Comparison of ENCODE assay signal across 20 cellular contexts in the genomic region with DNA sequence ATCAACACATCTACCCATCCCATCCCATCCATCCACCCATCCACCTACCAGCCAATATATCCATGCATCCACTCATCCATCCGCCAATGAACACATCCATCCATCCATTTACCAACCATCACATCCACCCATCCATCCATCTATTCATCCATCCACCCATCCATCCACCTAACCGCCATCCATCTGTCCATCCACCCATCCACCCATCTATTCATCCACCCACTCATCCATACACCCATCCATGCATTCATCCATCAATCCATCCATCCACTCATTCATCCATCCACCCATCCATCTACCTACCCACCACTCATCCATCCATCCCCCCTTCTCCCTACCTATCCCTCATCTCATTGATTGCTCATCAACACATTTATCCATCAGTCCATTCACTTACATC. TPM values are rescaled to one million over a fixed set of nuclear protein-coding genes. Genes with fewer than 3 reads are reported as not detected.
DNase-seq lines count a peak whose midpoint lies in the region; ATAC-seq, FAIRE-seq and TF ChIP-seq lines count a peak whose summit lies in the region.
"Had no signal": no experiment of that assay in that cellular context is flagged by ENCODE, and none has a peak within 500 bp of the region (broad histone marks: within the 10 kb centered on the region; RNA-seq: fewer than 3 reads in every experiment).

No MANE protein-coding gene starts in this region.

- no peak overlapping the region for H2AK5ac ChIP-seq in H1 (ENCODE audit: low read depth, low read length)

- POLR2A ChIA-PET in H1 (lab: Charles Lee; ENCODE audit: partially characterized antibody) = no interaction called here

- no peak overlapping the region for H3K4ac ChIP-seq in H1 (replicated peaks; ENCODE audit: insufficient read length, low read depth, low read length)

- H3K4me3 ChIP-seq in H1 (ENCODE audit: extremely low read depth in 1 of 4, insufficient read depth in 2 of 4, low read depth in 3 of 4, low read length in 4 of 4) = no peak overlapping the region
- no peak overlapping the region for H3K4me3 ChIP-seq in HAP-1
- H3K4me3 ChIP-seq: GM12878 had no signal

- H2BK20ac ChIP-seq in H1 (ENCODE audit: low read length) = no peak overlapping the region

- H3K36me3 Mint-ChIP-seq in stimulated activated naive CD8-positive, alpha-beta T cell treated with anti-CD3 and anti-CD28 coated beads, Interleukin-15, Interleukin-2, amounts not matched to agents 100 ng/mL and 50 ng/mL, for 24 hours (ENCODE audit: low read depth) = no peaks in the 10 kb centered on the region
- no peaks in the 10 kb centered on the region for H3K36me3 Mint-ChIP-seq in progenitor cell of endocrine pancreas (ENCODE audit: insufficient read depth)
- H3K36me3 Mint-ChIP-seq: CD8-positive, alpha-beta T cell had no signal

- no peak for TF ChIP-seq POLR2A in H1 (IDR thresholded peaks at IDR 0.05; ENCODE audit: control extremely low read depth in 1 of 2, low read depth in 2 of 2, low read length in 2 of 2)

- no peak overlapping the region for H3K9ac ChIP-seq in H1 (replicated peaks in 1 of 4; ENCODE audit: extremely low read depth in 1 of 4, low read depth in 3 of 4, low read length in 3 of 4)

- H4K8ac ChIP-seq in H1 (ENCODE audit: extremely low read depth, insufficient read depth, low read length) = no peak overlapping the region

- 81% methylated on average over 2 of the region's 2 CpGs; no CpG with 5 or more reads in 1 of the 2 experiments for WGBS in H1 (ENCODE audit: extremely low coverage in 1 of 2, insufficient coverage in 1 of 2, insufficient read length in 1 of 2, insufficient replicate concordance in 2 of 2, low coverage in 1 of 2, low lambda C conversion rate in 2 of 2, missing lambda C conversion rate in 1 of 2), 2 experiments

- H3K27me3 Mint-ChIP-seq in stimulated activated naive CD8-positive, alpha-beta T cell treated with anti-CD3 and anti-CD28 coated beads, Interleukin-15, Interleukin-2, amounts not matched to agents 100 ng/mL and 50 ng/mL, for 24 hours = no peaks in the 10 kb centered on the region
- peaks cover 20% of the 10 kb centered on the region for H3K27me3 Mint-ChIP-seq in stimulated activated naive CD8-positive, alpha-beta T cell treated with anti-CD3 and anti-CD28 coated beads, Interleukin-15, amount 100 ng/mL, for 72 hours
- peaks cover 4% of the 10 kb centered on the region for H3K27me3 Mint-ChIP-seq in progenitor cell of endocrine pancreas

- no peak overlapping the region for H3K27ac ChIP-seq in H1 (ENCODE audit: low read depth, low read length)

- no peaks in the 10 kb centered on the region for H3K79me1 ChIP-seq in H1 (ENCODE audit: low read depth, low read length)

- 0 out of 2 replicates have a peak overlapping the region, but pooled peaks have one; percentile 32 for H2BK15ac ChIP-seq in H1 (ENCODE audit: low read length)

- TF ChIP-seq CTCF in H1 (IDR thresholded peaks at IDR 0.05; ENCODE audit: control extremely low read depth in 1 of 3, insufficient read depth in 1 of 3, low read depth in 1 of 3, low read length in 3 of 3) (no peak), progenitor cell of endocrine pancreas (IDR thresholded peaks at IDR 0.05; ENCODE audit: unreplicated experiment) (no peak)

- H3K56ac ChIP-seq in H1 (replicated peaks; ENCODE audit: insufficient read length, low read depth, low read length) = peak overlapping the region; percentile 5

- H3K27me3 ChIP-seq in H1 (replicated peaks in 1 of 4; ENCODE audit: control insufficient read depth in 3 of 4, extremely low read depth in 1 of 4, insufficient read depth in 3 of 4, low read length in 3 of 4) (no peaks in the 10 kb centered on the region), HAP-1 (ENCODE audit: low read depth) (no peaks in the 10 kb centered on the region)

- DNase-seq in stimulated activated naive CD8-positive, alpha-beta T cell treated with anti-CD3 and anti-CD28 coated beads, Interleukin-15, amount 100 ng/mL, for 72 hours = no peak
- DNase-seq in HTR-8/SVneo (ENCODE audit: insufficient read length, low spot score) (no peak), H1 (ENCODE audit: low read depth in 1 of 2, low spot score in 2 of 2) (no peak), HAP-1 (ENCODE audit: low spot score in 2 of 2) (no peak), AG08396 (ENCODE audit: low spot score) (no peak), progenitor cell of endocrine pancreas (ENCODE audit: low spot score, unreplicated experiment) (no peak)
- DNase-seq: ACHN; AML-193; Calu3; CD8-positive, alpha-beta T cell; DMS53; DND-41; EL; HCEC 1CT; HFFc6; Karpas-422; KBM-7 had no signal

- H3K4me1 Mint-ChIP-seq in stimulated activated naive CD8-positive, alpha-beta T cell treated with anti-CD3 and anti-CD28 coated beads, Interleukin-15, Interleukin-2, amounts not matched to agents 100 ng/mL and 50 ng/mL, for 24 hours (ENCODE audit: low read depth) = peaks cover 46% of the 10 kb centered on the region
- H3K4me1 Mint-ChIP-seq in stimulated activated naive CD8-positive, alpha-beta T cell treated with anti-CD3 and anti-CD28 coated beads, Interleukin-15, amount 100 ng/mL, for 72 hours = peaks cover 34% of the 10 kb centered on the region
- H3K4me1 Mint-ChIP-seq in progenitor cell of endocrine pancreas (ENCODE audit: low read depth) = no peaks in the 10 kb centered on the region

- H2AFZ ChIP-seq in H1 (ENCODE audit: low read length) = no peak overlapping the region

- H3K14ac ChIP-seq in H1 (ENCODE audit: insufficient read length) = no peak overlapping the region

- H3K23ac ChIP-seq in H1 (ENCODE audit: insufficient read length) = no peak overlapping the region

- H4K5ac ChIP-seq in H1 (ENCODE audit: insufficient read length, low read depth, low read length) = no peak overlapping the region

- in situ Hi-C loops in HAP-1 (cut with MboI; ENCODE audit: low sequenced_read_pairs) = no loop called here

- H4K91ac ChIP-seq in H1 (replicated peaks; ENCODE audit: insufficient read length, low read length) = no peak overlapping the region

- peak overlapping the region; percentile 3 for H3K27ac Mint-ChIP-seq in stimulated activated naive CD8-positive, alpha-beta T cell treated with anti-CD3 and anti-CD28 coated beads, Interleukin-15, Interleukin-2, amounts not matched to agents 100 ng/mL and 50 ng/mL, for 24 hours
- H3K27ac Mint-ChIP-seq in stimulated activated naive CD8-positive, alpha-beta T cell treated with anti-CD3 and anti-CD28 coated beads, Interleukin-15, amount 100 ng/mL, for 72 hours = no peak overlapping the region
- no peak overlapping the region for H3K27ac Mint-ChIP-seq in progenitor cell of endocrine pancreas
- H3K27ac Mint-ChIP-seq: CD8-positive, alpha-beta T cell; HFFc6 had no signal

- H3K23me2 ChIP-seq in H1 (ENCODE audit: low read depth, low read length) = peaks cover 9% of the 10 kb centered on the region; the same call in 1 of the 2 replicates

- H3K9me3 ChIP-seq in H1 (ENCODE audit: insufficient read depth in 2 of 2, low read depth in 1 of 2, low read length in 1 of 2) (peaks cover 0 to 4% of the 10 kb centered on the region in 2 experiments; a peak in 1 of 4 replicates), HAP-1 (no peaks in the 10 kb centered on the region)

- ATAC-seq in stimulated activated naive CD8-positive, alpha-beta T cell treated with anti-CD3 and anti-CD28 coated beads, Interleukin-15, amount 100 ng/mL, for 72 hours = no peak
- ATAC-seq: CD8-positive, alpha-beta T cell; GM12878 had no signal

- CTCF ChIA-PET in H1 (lab: Charles Lee; ENCODE audit: partially characterized antibody) = interaction anchor here (0.6 to 1.4 kb wide), 2 partner anchors 8 to 87 kb away, joined by 3 to 4 read pairs; no protein-coding TSS in a partner anchor

- no peak overlapping the region for H2BK12ac ChIP-seq in H1 (ENCODE audit: low read depth, low read length)

- no peak overlapping the region for H2BK5ac ChIP-seq in H1 (ENCODE audit: low read depth, low read length)

- no peak for TF ChIP-seq RAD21 in H1 (IDR thresholded peaks at IDR 0.05 in 1 of 2, conservative IDR thresholded peaks at IDR 0.05 in 1 of 2; ENCODE audit: low read depth in 2 of 2, low read length in 2 of 2)

- peaks cover 4% of the 10 kb centered on the region for H3K9me3 Mint-ChIP-seq in stimulated activated naive CD8-positive, alpha-beta T cell treated with anti-CD3 and anti-CD28 coated beads, Interleukin-15, Interleukin-2, amounts not matched to agents 100 ng/mL and 50 ng/mL, for 24 hours
- peaks cover 9 to 12% of the 10 kb centered on the region in 2 donors for H3K9me3 Mint-ChIP-seq in stimulated activated naive CD8-positive, alpha-beta T cell treated with anti-CD3 and anti-CD28 coated beads, Interleukin-15, amount 100 ng/mL, for 72 hours
- no peaks in the 10 kb centered on the region for H3K9me3 Mint-ChIP-seq in progenitor cell of endocrine pancreas (ENCODE audit: low read depth)

- FAIRE-seq in HTR-8/SVneo (lab: Jason Lieb, UNC) = peak; percentile 9
- no peak for FAIRE-seq in H1 (lab: Jason Lieb, UNC)
- FAIRE-seq: A204.1, GM12878 had no signal

- peaks cover 0 to 2% of the 10 kb centered on the region in 2 experiments for H4K20me1 ChIP-seq in H1 (replicated peaks in 1 of 2; ENCODE audit: control insufficient read depth in 1 of 2, insufficient read depth in 2 of 2, low read length in 2 of 2)

- no peaks in the 10 kb centered on the region for H3K79me2 ChIP-seq in H1 (ENCODE audit: control insufficient read depth in 1 of 2, insufficient read depth in 2 of 2, low read length in 2 of 2)

- no peak overlapping the region for H3K4me3 Mint-ChIP-seq in stimulated activated naive CD8-positive, alpha-beta T cell treated with anti-CD3 and anti-CD28 coated beads, Interleukin-15, Interleukin-2, amounts not matched to agents 100 ng/mL and 50 ng/mL, for 24 hours
- H3K4me3 Mint-ChIP-seq in stimulated activated naive CD8-positive, alpha-beta T cell treated with anti-CD3 and anti-CD28 coated beads, Interleukin-15, amount 100 ng/mL, for 72 hours = no peak overlapping the region
- no peak overlapping the region for H3K4me3 Mint-ChIP-seq in progenitor cell of endocrine pancreas (ENCODE audit: low read depth)
- H3K4me3 Mint-ChIP-seq: CD8-positive, alpha-beta T cell; HFFc6 had no signal

- no peak for TF ChIP-seq EP300 in H1 (IDR thresholded peaks at IDR 0.05; ENCODE audit: borderline replicate concordance in 1 of 2, low read depth in 2 of 2, low read length in 2 of 2)

- H3K18ac ChIP-seq in H1 (ENCODE audit: extremely low read depth, low read length) = no peak overlapping the region

- H3K4me2 ChIP-seq in H1 (ENCODE audit: insufficient read depth in 1 of 2, low read depth in 2 of 2, low read length in 2 of 2) = no peak overlapping the region

- H3K4me1 ChIP-seq in H1 (replicated peaks in 1 of 4; ENCODE audit: control insufficient read depth in 3 of 4, insufficient read depth in 4 of 4, low read length in 3 of 4) = peaks cover 0 to 6% (median 2%) of the 10 kb centered on the region in 4 experiments; a peak in 4 of 7 replicates
- no peaks in the 10 kb centered on the region for H3K4me1 ChIP-seq in HAP-1

- no peak overlapping the region for H2BK120ac ChIP-seq in H1 (replicated peaks; ENCODE audit: low read depth, low read length)

- H3K36me3 ChIP-seq in H1 (ENCODE audit: control insufficient read depth in 2 of 4, insufficient read depth in 4 of 4, low read length in 3 of 4) (no peaks in the 10 kb centered on the region), HAP-1 (replicated peaks) (no peaks in the 10 kb centered on the region)

RNA-seq across cellular contexts. Expression of a gene that starts 47.6 kb away (rescaled TPM):
- 131 and 136 TPM in 2 replicates for total RNA-seq in H1 (2021; fragmentation: NEBNext Ultra II Directional; extraction: Animal tissue kit (Norgen Biotek cat#: 25700))
- polyA plus RNA-seq in H1 (2011; rRNA removed) = 115 and 124 TPM in 2 replicates
- 155 TPM for polyA plus RNA-seq in H1 (2011; cell fraction: cytosol; rRNA removed)
- polyA plus RNA-seq in H1 (2011; cell fraction: nucleus; rRNA removed) = 166 TPM
- polyA plus RNA-seq in H1 (2012, experiment 1 of 2) = 123 to 167 TPM (median 161 TPM) in 4 replicates
- 77.7 TPM for polyA plus RNA-seq in H1 (2012, experiment 2 of 2)
- polyA plus RNA-seq in H1 (2013, experiment 1 of 2) = 92.4 TPM
- polyA plus RNA-seq in H1 (2013, experiment 2 of 2) = 92.3 TPM
- 165 and 212 TPM in 2 replicates for polyA minus RNA-seq in H1 (2011; rRNA and poly(A)+ RNA removed)
- polyA minus RNA-seq in H1 (2011; cell fraction: cytosol; rRNA and poly(A)+ RNA removed) = 100.0 TPM
- polyA minus RNA-seq in H1 (2011; cell fraction: nucleus; rRNA and poly(A)+ RNA removed) = 119 TPM
- 101 and 105 TPM in 2 replicates for total RNA-seq in progenitor cell of endocrine pancreas
